In genomic region chr3:37765591-37766219, GRCh38 we compare ENCODE assay signal across 1 cellular context.
TF ChIP-seq lines count a peak whose summit lies in the region.

No MANE protein-coding gene starts in this region.

TF ChIP-seq in K562, 482 proteins besides CTCF, POLR2A, EP300 and RAD21 (continued from another document and continues in another):
- TF ChIP-seq TRIM24 (IDR thresholded peaks at IDR 0.05) (peak; percentile 94 to 95), POLR2G (IDR thresholded peaks at IDR 0.05; ENCODE audit: low read depth, low read length) (no peak), ZNF644 (tag; IDR thresholded peaks at IDR 0.05; ENCODE audit: low read depth) (peak; percentile 98), ZFX (CRISPR knock-in tag; IDR thresholded peaks at IDR 0.05) (no peak), ZNF740 (CRISPR knock-in tag; IDR thresholded peaks at IDR 0.05) (no peak), ZNF740 (tag; IDR thresholded peaks at IDR 0.05) (no peak), ZNF232 (CRISPR knock-in tag; IDR thresholded peaks at IDR 0.05) (no peak), SIX5 (IDR thresholded peaks at IDR 0.05; ENCODE audit: borderline replicate concordance in 1 of 2, insufficient read depth in 1 of 2, low read depth in 1 of 2, low read length in 2 of 2) (no peak), MEF2A (IDR thresholded peaks at IDR 0.05; ENCODE audit: control insufficient read depth, low read depth, low read length) (peak; percentile 66; the same call in 1 of the 2 replicates), SRSF1 (IDR thresholded peaks at IDR 0.05; ENCODE audit: low read depth, low read length) (no peak), NEUROD1 (IDR thresholded peaks at IDR 0.05; ENCODE audit: borderline replicate concordance, low read depth, low read length, partially characterized antibody) (no peak), KDM4B (IDR thresholded peaks at IDR 0.05; ENCODE audit: borderline replicate concordance in 2 of 2, low read depth in 1 of 2) (no peak), ZBTB9 (CRISPR knock-in tag; IDR thresholded peaks at IDR 0.05) (no peak), ZBTB33 (CRISPR knock-in tag; IDR thresholded peaks at IDR 0.05) (no peak), NKRF (IDR thresholded peaks at IDR 0.05; ENCODE audit: borderline replicate concordance) (no peak), ZBTB1 (CRISPR knock-in tag; IDR thresholded peaks at IDR 0.05; ENCODE audit: borderline replicate concordance, low read depth) (no peak), GATA2 (CRISPR knock-in tag; IDR thresholded peaks at IDR 0.05) (peak; percentile 97), ETS1 (conservative IDR thresholded peaks at IDR 0.05; ENCODE audit: control insufficient read depth, low read depth, low read length) (peak; percentile 85), ZNF695 (CRISPR knock-in tag; IDR thresholded peaks at IDR 0.05) (no peak), ZNF212 (CRISPR knock-in tag; IDR thresholded peaks at IDR 0.05) (no peak), ZNF395 (CRISPR knock-in tag; IDR thresholded peaks at IDR 0.05) (peak; percentile 99), MLX (CRISPR knock-in tag; conservative IDR thresholded peaks at IDR 0.05) (no peak), ZNF140 (CRISPR knock-in tag; IDR thresholded peaks at IDR 0.05) (no peak), KLF1 (tag; IDR thresholded peaks at IDR 0.05) (no peak), POLR2AphosphoS5 (IDR thresholded peaks at IDR 0.05; ENCODE audit: control insufficient read depth, insufficient read depth, low read depth, low read length) (peak; percentile 99), CCAR2 (IDR thresholded peaks at IDR 0.05; ENCODE audit: low read depth, low read length) (0 out of 2 replicates have a peak, but pooled peaks have one; percentile 64), ZNF436 (CRISPR knock-in tag; IDR thresholded peaks at IDR 0.05) (no peak), ZNF512 (tag; IDR thresholded peaks at IDR 0.05) (no peak), ZNF780A (CRISPR knock-in tag; IDR thresholded peaks at IDR 0.05) (no peak), ZNF280B (CRISPR knock-in tag; IDR thresholded peaks at IDR 0.05) (no peak), NFATC3 (IDR thresholded peaks at IDR 0.05) (no peak), ELF4 (CRISPR knock-in tag; IDR thresholded peaks at IDR 0.05) (0 out of 2 replicates have a peak, but pooled peaks have one; percentile 58), SMAD3 (CRISPR knock-in tag; conservative IDR thresholded peaks at IDR 0.05) (peak; percentile 73; the same call in 1 of the 2 replicates), ZNF583 (CRISPR knock-in tag; IDR thresholded peaks at IDR 0.05) (peak; percentile 74; the same call in 1 of the 2 replicates), TRIM25 (IDR thresholded peaks at IDR 0.05; ENCODE audit: borderline replicate concordance) (no peak), E4F1 (CRISPR knock-in tag; IDR thresholded peaks at IDR 0.05; ENCODE audit: borderline replicate concordance) (no peak), TAF9B (IDR thresholded peaks at IDR 0.05; ENCODE audit: partially characterized antibody) (peak; percentile 84), THRA (IDR thresholded peaks at IDR 0.05) (no peak), ELF1 (tag; IDR thresholded peaks at IDR 0.05) (peak; percentile 13; the same call in 1 of the 2 replicates)
